16 cellular contexts compared by ENCODE assay signal in the genomic region with DNA sequence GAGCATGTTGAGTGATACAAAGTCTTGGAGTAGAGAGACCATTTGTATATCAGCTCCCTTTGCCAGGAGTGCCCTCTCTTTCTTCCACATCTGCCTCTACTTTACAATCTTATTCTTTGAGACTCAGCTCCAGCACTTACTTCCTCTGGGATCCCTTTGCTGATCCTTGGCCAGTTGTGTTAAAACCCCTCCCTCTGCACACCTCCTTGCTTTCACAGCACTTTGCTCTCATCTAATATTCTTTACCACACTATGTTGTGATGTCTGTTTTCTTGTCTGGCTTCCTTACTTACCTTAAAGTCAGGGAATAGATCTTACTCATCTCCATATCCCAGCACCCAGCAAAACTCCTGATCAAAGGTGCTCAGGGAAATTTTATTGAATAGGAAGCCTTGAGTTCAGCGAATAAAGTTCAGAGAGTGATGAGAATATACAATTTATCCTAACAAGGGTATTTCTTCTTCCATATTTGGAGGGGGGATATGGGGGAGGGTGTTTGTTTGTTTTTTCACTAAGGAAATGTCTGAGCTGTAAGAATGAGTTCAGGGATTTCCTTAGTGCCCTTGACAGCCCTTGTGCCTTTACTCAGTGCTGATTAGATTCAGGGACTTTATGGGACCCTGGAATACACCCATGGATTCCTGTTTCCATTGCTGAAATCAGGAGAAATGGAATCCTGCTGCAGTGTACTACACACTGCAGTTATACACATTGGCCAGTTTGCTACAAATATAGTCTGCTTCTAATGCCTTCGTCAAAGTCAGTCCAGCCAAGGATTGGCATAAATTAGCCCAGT.
"Had no signal": no experiment of that assay in that cellular context is flagged by ENCODE, and none has a peak within 500 bp of the region (broad histone marks: within the 10 kb centered on the region; RNA-seq: fewer than 3 reads in every experiment).

No MANE protein-coding gene starts in this region.

- H3K27me3 ChIP-seq: colonic mucosa, ovary had no signal

- H3K36me3 ChIP-seq: colonic mucosa, ovary had no signal

- FAIRE-seq: astrocyte, urothelium cell line had no signal

- H3K27ac ChIP-seq: colonic mucosa, epithelial cell of prostate, ovary, VCaP had no signal

- H3K9me3 ChIP-seq: colonic mucosa, ovary had no signal

- ATAC-seq: activated CD4-positive, alpha-beta T cell treated with anti-CD3 and anti-CD28 coated beads for 36 hours; activated T-cell treated with anti-CD3 and anti-CD28 coated beads, Interleukin-2, amount 50 U/mL, for 72 hours; stimulated activated memory B cell treated with anti-CD40 and anti-IgM and Interleukin-4, amounts not matched to agents 10 μg/mL and 1 μg/mL and 100 μg/mL, for 72 hours had no signal

- DNase-seq: activated CD4-positive, alpha-beta memory T cell treated with anti-CD3 and anti-CD28 coated beads, Interleukin-2, amount 10 ng/mL, durations not matched to agents 7 days and 5 days; activated CD4-positive, alpha-beta T cell treated with anti-CD3 and anti-CD28 coated beads for 36 hours; activated T-cell treated with anti-CD3 and anti-CD28 coated beads, Interleukin-2, amount 50 U/mL, for 72 hours; caudate nucleus; colonic mucosa; effector CD4-positive, alpha-beta T cell; hypothalamus; ovary; retina; T1000 had no signal

- H3K4me3 ChIP-seq: colonic mucosa, ovary, skin epidermis had no signal
